ENCODE assay signal across 8 cellular contexts in the genomic region with DNA sequence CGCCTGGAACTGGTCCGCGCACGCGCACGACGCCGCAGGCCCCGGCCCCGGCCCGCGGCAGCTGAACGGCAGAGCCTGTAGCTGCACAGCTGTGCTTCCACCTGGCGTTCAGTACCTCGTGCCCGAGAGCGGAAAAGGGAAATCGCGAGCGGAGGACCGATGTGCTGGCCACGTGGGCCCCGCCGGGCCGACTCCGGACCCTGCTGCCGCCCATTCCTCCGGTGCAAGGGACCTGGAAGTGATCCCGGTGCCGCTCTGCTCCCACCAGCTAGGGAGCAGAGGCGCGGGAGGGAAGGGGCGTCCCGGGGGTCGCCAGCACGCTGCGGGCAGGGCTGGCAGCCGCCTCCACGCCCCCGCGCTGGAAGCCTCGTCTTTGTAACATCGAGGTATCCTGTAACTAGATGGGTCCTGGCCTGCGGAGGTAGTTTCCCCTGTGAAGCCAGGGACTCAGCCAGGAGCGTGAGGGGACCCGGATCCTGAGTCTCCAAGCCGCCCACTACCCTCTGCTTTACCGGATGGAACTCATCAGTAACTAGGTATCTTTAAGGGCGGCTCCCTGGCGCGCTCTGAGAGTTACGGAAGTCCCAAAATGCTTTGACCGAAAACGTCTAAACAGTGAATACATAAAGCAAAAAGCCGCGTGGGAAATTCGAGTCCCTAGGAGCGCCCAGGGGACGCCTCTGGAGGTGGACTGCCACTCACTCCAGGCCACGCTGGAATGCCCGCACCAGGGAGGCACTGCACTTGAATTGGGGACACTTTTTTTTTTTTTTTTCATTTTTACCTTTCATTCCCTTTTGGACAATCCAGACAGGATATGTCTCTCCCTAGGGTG. TPM values are rescaled to one million over a fixed set of nuclear protein-coding genes. Genes with fewer than 3 reads are reported as not detected.
A peak's percentile ranks its signal among the peaks of the same experiment; 100 is the strongest.
DNase-seq lines count a peak whose midpoint lies in the region; ATAC-seq and TF ChIP-seq lines count a peak whose summit lies in the region.

No MANE protein-coding gene starts in this region.

- peak overlapping the region; percentile 80 for H3K4me3 Mint-ChIP-seq in activated naive CD4-positive, alpha-beta T cell treated with anti-CD3 and anti-CD28 coated beads for 36 hours

- TF ChIP-seq CTCF in heart left ventricle (IDR thresholded peaks at IDR 0.05) (peak in 5 of 12 donors; percentile 13 to 43 (median 38)), vagina (IDR thresholded peaks at IDR 0.05) (peak in 1 of 3 experiments; percentile 17)

- peaks cover 52% of the 10 kb centered on the region for H3K4me1 Mint-ChIP-seq in activated naive CD4-positive, alpha-beta T cell treated with anti-CD3 and anti-CD28 coated beads for 36 hours (ENCODE audit: low read depth)

- DNase-seq in ELF-1 (ENCODE audit: low read depth, low spot score) (peak; percentile 87), H4 (ENCODE audit: low spot score) (peak; percentile 62), Kasumi-1 (lab: John Stamatoyannopoulos, UW) (peak; percentile 87 to 89), SHP77 treated with DMSO at 0.1 percent for 48 hours (lab: John Stamatoyannopoulos, UW) (peak; percentile 91), heart left ventricle (peak in 4 of 5 donors; percentile 90 to 93 (median 91)), renal cortical epithelial cell (ENCODE audit: low read depth) (peak; percentile 70), vagina (ENCODE audit: extremely low spot score in 2 of 2) (peak in 1 of 2 donors; percentile 94)
- peak; percentile 92 for DNase-seq in activated naive CD4-positive, alpha-beta T cell treated with anti-CD3 and anti-CD28 coated beads for 36 hours

- H3K9me3 ChIP-seq in heart left ventricle: no peaks in the 10 kb centered on the region
- no peaks in the 10 kb centered on the region for H3K9me3 ChIP-seq in vagina

- H3K36me3 ChIP-seq in heart left ventricle (peaks cover 0 to 13% (median 11%) of the 10 kb centered on the region in 9 donors), vagina (peaks cover 0 to 10% of the 10 kb centered on the region in 2 donors)

- peak overlapping the region; percentile 85 for H3K27ac Mint-ChIP-seq in activated naive CD4-positive, alpha-beta T cell treated with anti-CD3 and anti-CD28 coated beads for 36 hours

- intact Hi-C loops in activated naive CD4-positive, alpha-beta T cell treated with anti-CD3 and anti-CD28 coated beads for 36 hours (cut with micrococcal nuclease): loop anchor here (1.0 to 5.0 kb wide), 12 partner anchors 41 to 1303 kb away; a partner anchor contains a TSS
- intact Hi-C loops in heart left ventricle (cut with DNase I): loop anchor here in 4 of 10 donors (5.0 to 10.0 kb wide), 3 partner anchors 208 to 216 kb away; no protein-coding TSS in a partner anchor
- intact Hi-C loops in vagina (cut with DNase I): no loop called here

- CTCF ChIA-PET in activated naive CD4-positive, alpha-beta T cell treated with anti-CD3 and anti-CD28 coated beads for 36 hours (lab: Charles Lee): interaction anchor here (0.7 to 1.5 kb wide), 3 partner anchors 14 to 83 kb away, joined by 3 to 6 read pairs (median 3); no protein-coding TSS in a partner anchor

- 1 to 2% (median 2%) methylated on average over 40 to 61 of the region's 61 CpGs for whole genome bisulfite sequencing in heart left ventricle, 4 donors

- H3K27ac ChIP-seq in heart left ventricle: peak overlapping the region; percentile 71 to 96 (median 85)
- H3K27ac ChIP-seq in vagina: peak overlapping the region; percentile 85

- peaks cover 0 to 49% (median 27%) of the 10 kb centered on the region in 12 donors for H3K4me1 ChIP-seq in heart left ventricle
- peaks cover 61% of the 10 kb centered on the region for H3K4me1 ChIP-seq in vagina

- peak; percentile 57 to 81 (median 76) for ATAC-seq in heart left ventricle

- peaks cover 30% of the 10 kb centered on the region for H3K36me3 Mint-ChIP-seq in activated naive CD4-positive, alpha-beta T cell treated with anti-CD3 and anti-CD28 coated beads for 36 hours (ENCODE audit: low read depth)

- H3K27me3 Mint-ChIP-seq in activated naive CD4-positive, alpha-beta T cell treated with anti-CD3 and anti-CD28 coated beads for 36 hours (ENCODE audit: low read depth): no peaks in the 10 kb centered on the region

- H3K4me3 ChIP-seq in heart left ventricle: peak overlapping the region; percentile 45 to 86 (median 72)
- peak overlapping the region; percentile 54 to 73 for H3K4me3 ChIP-seq in vagina

- no peaks in the 10 kb centered on the region for H3K9me3 Mint-ChIP-seq in activated naive CD4-positive, alpha-beta T cell treated with anti-CD3 and anti-CD28 coated beads for 36 hours

- H3K27me3 ChIP-seq in heart left ventricle: no peaks in the 10 kb centered on the region
- H3K27me3 ChIP-seq in vagina: no peaks in the 10 kb centered on the region

- TF ChIP-seq POLR2A in heart left ventricle (IDR thresholded peaks at IDR 0.05): peak in 1 of 2 donors; percentile 76
- TF ChIP-seq POLR2A in vagina (IDR thresholded peaks at IDR 0.05): peak in 1 of 2 donors; percentile 56

RNA-seq across cellular contexts. Expression of a gene that starts 0.7 kb away (rescaled TPM):
- total RNA-seq in H4 (2014; rRNA removed; shearing (Covaris generic)): 123 and 131 TPM in 2 replicates
- total RNA-seq in activated naive CD4-positive, alpha-beta T cell treated with anti-CD3 and anti-CD28 coated beads for 36 hours: 100 to 1,000 TPM; 174 to 177 TPM
- total RNA-seq in heart left ventricle: 10 to 100 TPM; 28.6 to 77.6 (median 48.2) TPM
- 100 to 1,000 TPM in 1 of 2 donors, 1 to 10 TPM in 1; 6.1 to 103 TPM for polyA plus RNA-seq in heart left ventricle
- 79.7 and 133 TPM in 2 replicates for total RNA-seq in renal cortical epithelial cell
- total RNA-seq in vagina: 34.9 TPM
